In the genomic region with DNA sequence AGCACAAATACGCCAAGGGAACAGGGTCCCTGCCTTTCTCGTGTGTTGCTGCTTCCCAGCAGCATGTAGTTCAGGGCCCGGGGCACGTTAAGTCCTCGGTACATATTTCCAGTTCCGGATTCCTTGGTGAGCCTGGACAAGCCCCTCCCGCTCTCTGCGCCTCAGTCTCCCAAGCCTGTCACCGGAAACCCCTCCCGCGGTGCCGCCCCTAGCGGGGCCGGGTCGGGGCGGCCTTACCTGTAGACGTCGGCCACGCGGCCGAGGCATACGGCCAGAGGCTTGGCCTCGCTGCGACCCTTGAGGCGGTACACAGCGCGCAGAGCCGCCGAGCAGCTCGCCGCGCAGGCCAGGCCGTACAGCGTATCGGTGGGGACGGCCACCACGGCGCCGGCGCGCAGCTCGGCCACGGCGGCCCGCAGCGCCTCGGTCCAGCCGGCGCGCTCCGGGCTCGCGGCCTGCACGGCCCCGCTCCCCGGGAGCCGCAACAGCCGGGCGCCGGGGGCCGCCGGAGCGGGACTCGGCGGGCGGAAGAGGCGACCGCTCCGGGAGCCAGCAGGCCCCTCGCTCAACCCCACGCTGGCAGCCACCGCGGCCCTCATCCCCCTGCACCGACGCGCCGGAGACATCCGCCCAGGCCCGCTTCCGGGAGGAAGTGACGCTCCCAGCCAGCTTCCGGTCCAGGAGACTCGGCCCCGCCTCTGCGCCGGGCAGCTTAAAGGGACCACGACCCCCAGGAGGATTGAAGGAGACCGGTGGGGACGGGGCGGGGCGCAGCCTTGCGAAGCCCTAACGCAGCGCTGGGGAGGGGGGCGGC, we compare ENCODE assay signal across 8 cellular contexts. TPM values are rescaled to one million over a fixed set of nuclear protein-coding genes. Genes with fewer than 3 reads are reported as not detected.
DNase-seq lines count a peak whose midpoint lies in the region; ATAC-seq, FAIRE-seq and TF ChIP-seq lines count a peak whose summit lies in the region.

TSS of gene C1orf122 (plus strand) at position 236 of the 814 bp plus-strand sequence. CDS start 615 bp downstream, outside the sequence.
TSS of gene YRDC (minus strand) at position 654 of the 814 bp plus-strand sequence. CDS start at position 626, 28 bp downstream.

- peaks cover 5% of the 10 kb centered on the region for H3K36me3 Mint-ChIP-seq in T-helper 17 cell (ENCODE audit: low read depth)
- peaks cover 10% of the 10 kb centered on the region for H3K36me3 Mint-ChIP-seq in progenitor cell of endocrine pancreas (ENCODE audit: insufficient read depth)

- intact Hi-C loops in left ventricle myocardium inferior (cut with micrococcal nuclease) (no loop called here), upper lobe of right lung (cut with DNase I) (no loop called here)

- peak; percentile 91 for FAIRE-seq in GM12892 (lab: Jason Lieb, UNC)

- peaks cover 40% of the 10 kb centered on the region for H3K36me3 ChIP-seq in left ventricle myocardium inferior
- peaks cover 40% of the 10 kb centered on the region for H3K36me3 ChIP-seq in upper lobe of right lung

- peak; percentile 88; the same call in 1 of the 2 replicates for TF ChIP-seq POLR2A in GM12892 (IDR thresholded peaks at IDR 0.05; ENCODE audit: low read depth, low read length)

- H3K27ac Mint-ChIP-seq in T-helper 17 cell, result peak within 1 kb of the TSS; percentile 95
- peak within 1 kb of the TSS; percentile 94 for H3K27ac Mint-ChIP-seq in progenitor cell of endocrine pancreas

- no peaks in the 10 kb centered on the region for H3K9me3 Mint-ChIP-seq in progenitor cell of endocrine pancreas (ENCODE audit: low read depth)

- H3K4me3 Mint-ChIP-seq in T-helper 17 cell, result peak within 1 kb of the TSS; percentile 97
- H3K4me3 Mint-ChIP-seq in progenitor cell of endocrine pancreas (ENCODE audit: low read depth), result peak within 1 kb of the TSS; percentile 89

- peak; percentile 99 for DNase-seq in GM12892 (ENCODE audit: insufficient read length)
- peak; percentile 83 for DNase-seq in NCI-H1694 (lab: John Stamatoyannopoulos, UW)
- peak; percentile 83 to 85 (median 83) for DNase-seq in T-helper 17 cell
- peak; percentile 67 to 96 (median 88) for DNase-seq in amygdala (lab: John Stamatoyannopoulos, UW)
- peak; percentile 96 for DNase-seq in left ventricle myocardium inferior
- peak; percentile 85 for DNase-seq in progenitor cell of endocrine pancreas (ENCODE audit: low spot score, unreplicated experiment)
- peak; percentile 97 for DNase-seq in upper lobe of right lung

- H3K4me3 ChIP-seq in left ventricle myocardium inferior, result peak within 1 kb of the TSS; percentile 88
- H3K4me3 ChIP-seq in upper lobe of right lung, result peak within 1 kb of the TSS; percentile 94

- H3K27ac ChIP-seq in left ventricle myocardium inferior (replicated peaks), result peak within 1 kb of the TSS; percentile 98
- peak within 1 kb of the TSS; percentile 88 for H3K27ac ChIP-seq in upper lobe of right lung

- no peaks in the 10 kb centered on the region for H3K27me3 Mint-ChIP-seq in T-helper 17 cell
- no peaks in the 10 kb centered on the region for H3K27me3 Mint-ChIP-seq in progenitor cell of endocrine pancreas

- no peaks in the 10 kb centered on the region for H3K27me3 ChIP-seq in left ventricle myocardium inferior (ENCODE audit: low read depth)
- H3K27me3 ChIP-seq in upper lobe of right lung, result no peaks in the 10 kb centered on the region

- H3K9me3 ChIP-seq in T-helper 17 cell (ENCODE audit: control insufficient read depth, low read length, poor library complexity, severe bottlenecking) (no peaks in the 10 kb centered on the region), left ventricle myocardium inferior (replicated peaks) (no peaks in the 10 kb centered on the region), upper lobe of right lung (no peaks in the 10 kb centered on the region)

- H3K4me1 ChIP-seq in left ventricle myocardium inferior (peaks cover 50% of the 10 kb centered on the region), upper lobe of right lung (peaks cover 32% of the 10 kb centered on the region)

- TF ChIP-seq CTCF in left ventricle myocardium inferior (IDR thresholded peaks at IDR 0.05; ENCODE audit: borderline replicate concordance) (no peak), progenitor cell of endocrine pancreas (IDR thresholded peaks at IDR 0.05; ENCODE audit: unreplicated experiment) (no peak), upper lobe of right lung (IDR thresholded peaks at IDR 0.05) (no peak)

- ATAC-seq in HG02852 (IDR thresholded peaks at IDR 0.05; ENCODE audit: unreplicated experiment), result peak; percentile 88
- ATAC-seq in T-helper 17 cell, result peak; percentile 92
- ATAC-seq in upper lobe of right lung, result peak; percentile 94

- H3K4me1 Mint-ChIP-seq in T-helper 17 cell (peaks cover 32% of the 10 kb centered on the region), progenitor cell of endocrine pancreas (ENCODE audit: low read depth) (peaks cover 7% of the 10 kb centered on the region)

RNA-seq across cellular contexts. Expression of gene C1orf122, which starts in this region (rescaled TPM):
- 11.1 TPM for polyA plus RNA-seq in GM12892 (2012; ENCODE audit: missing spikeins)
- total RNA-seq in T-helper 17 cell (10 to 100 TPM; 13.0 to 13.2 TPM), left ventricle myocardium inferior (47.3 TPM), progenitor cell of endocrine pancreas (43.6 and 43.9 TPM in 2 replicates), upper lobe of right lung (29.7 TPM)

RNA-seq across cellular contexts. Expression of gene YRDC, which starts in this region (rescaled TPM):
- polyA plus RNA-seq in GM12892 (2012; ENCODE audit: missing spikeins), result 31.7 TPM
- total RNA-seq in T-helper 17 cell (10 to 100 TPM; 26.7 to 31.9 TPM), left ventricle myocardium inferior (5.7 TPM), progenitor cell of endocrine pancreas (14.0 and 15.0 TPM in 2 replicates), upper lobe of right lung (14.8 TPM)

Comparison
In these comparisons a context has a peak if more than half of its experiments do, and no peak if none do; other contexts are left out.
1. Peak in every context shown above with its lines: DNase-seq, ATAC-seq, H3K4me3 ChIP-seq and H3K27ac ChIP-seq.